Comparison of ENCODE assay signal across 13 cellular contexts in the genomic region with DNA sequence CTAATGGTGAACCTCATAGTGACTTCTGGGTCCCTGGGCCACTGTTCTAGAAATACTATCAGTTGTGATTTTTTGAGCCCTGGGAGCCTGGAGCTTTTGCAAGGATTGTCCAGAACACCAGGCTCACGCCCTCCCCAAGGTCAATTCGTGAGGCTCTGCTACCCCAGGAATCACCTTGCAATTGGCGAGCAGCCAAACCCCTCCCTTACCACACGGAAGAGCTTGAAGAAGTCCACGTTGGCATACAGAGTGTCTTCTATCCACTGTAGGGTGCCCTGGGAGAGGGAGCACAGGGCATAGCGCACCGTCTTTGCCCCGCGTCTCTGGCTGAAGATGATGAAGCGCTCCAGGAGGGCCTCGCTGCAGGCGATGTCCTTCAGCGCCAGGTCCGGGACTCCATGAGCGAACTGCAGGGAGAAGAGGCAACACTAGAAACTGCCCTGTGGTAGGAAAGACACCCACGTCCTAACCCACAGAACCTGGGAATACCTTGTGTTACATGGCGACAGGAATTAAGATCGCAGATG. TPM values are rescaled to one million over a fixed set of nuclear protein-coding genes. Genes with fewer than 3 reads are reported as not detected.
"Had no signal": no experiment of that assay in that cellular context is flagged by ENCODE, and none has a peak within 500 bp of the region (broad histone marks: within the 10 kb centered on the region; RNA-seq: fewer than 3 reads in every experiment).

No MANE protein-coding gene starts in this region.

- H3K27me3 Mint-ChIP-seq: activated CD4-positive, alpha-beta T cell treated with anti-CD3 and anti-CD28 coated beads for 36 hours; activated naive CD8-positive, alpha-beta T cell; type B pancreatic cell had no signal

- H3K36me3 ChIP-seq: breast epithelium, esophagus muscularis mucosa had no signal

- H3K9me3 Mint-ChIP-seq: activated CD4-positive, alpha-beta memory T cell treated with anti-CD3 and anti-CD28 coated beads, Interleukin-2, amount 10 ng/mL, durations not matched to agents 7 days and 5 days; natural killer cell; stimulated activated effector memory CD8-positive, alpha-beta T cell treated with anti-CD3 and anti-CD28 coated beads, Interleukin-12 subunit alpha, Interleukin-12 subunit beta, amount 100 ng/mL, for 72 hours; T-cell; type B pancreatic cell had no signal

- H3K4me1 Mint-ChIP-seq: activated CD4-positive, alpha-beta memory T cell treated with anti-CD3 and anti-CD28 coated beads, Interleukin-2, amount 10 ng/mL, durations not matched to agents 7 days and 5 days; natural killer cell; stimulated activated effector memory CD8-positive, alpha-beta T cell treated with anti-CD3 and anti-CD28 coated beads, Interleukin-12 subunit alpha, Interleukin-12 subunit beta, amount 100 ng/mL, for 72 hours; T-cell had no signal

- H3K4me3 ChIP-seq: breast epithelium, esophagus muscularis mucosa, skin epidermis had no signal

- H3K4me3 Mint-ChIP-seq: activated CD4-positive, alpha-beta memory T cell treated with anti-CD3 and anti-CD28 coated beads, Interleukin-2, amount 10 ng/mL, durations not matched to agents 7 days and 5 days; activated CD4-positive, alpha-beta T cell treated with anti-CD3 and anti-CD28 coated beads for 36 hours; activated naive CD8-positive, alpha-beta T cell; natural killer cell; stimulated activated effector memory CD8-positive, alpha-beta T cell treated with anti-CD3 and anti-CD28 coated beads, Interleukin-12 subunit alpha, Interleukin-12 subunit beta, amount 100 ng/mL, for 72 hours; T-cell; type B pancreatic cell had no signal

- H3K27ac Mint-ChIP-seq: activated CD4-positive, alpha-beta memory T cell treated with anti-CD3 and anti-CD28 coated beads, Interleukin-2, amount 10 ng/mL, durations not matched to agents 7 days and 5 days; activated CD4-positive, alpha-beta T cell treated with anti-CD3 and anti-CD28 coated beads for 36 hours; activated naive CD8-positive, alpha-beta T cell; natural killer cell; stimulated activated effector memory CD8-positive, alpha-beta T cell treated with anti-CD3 and anti-CD28 coated beads, Interleukin-12 subunit alpha, Interleukin-12 subunit beta, amount 100 ng/mL, for 72 hours; T-cell had no signal

- H3K36me3 Mint-ChIP-seq: activated naive CD8-positive, alpha-beta T cell; natural killer cell; stimulated activated effector memory CD8-positive, alpha-beta T cell treated with anti-CD3 and anti-CD28 coated beads, Interleukin-12 subunit alpha, Interleukin-12 subunit beta, amount 100 ng/mL, for 72 hours; T-cell; type B pancreatic cell had no signal

- ATAC-seq: activated CD4-positive, alpha-beta T cell treated with anti-CD3 and anti-CD28 coated beads for 36 hours; natural killer cell; stimulated activated effector memory CD8-positive, alpha-beta T cell treated with anti-CD3 and anti-CD28 coated beads, Interleukin-12 subunit alpha, Interleukin-12 subunit beta, amount 100 ng/mL, for 72 hours; T-cell had no signal

- H3K9me3 ChIP-seq: breast epithelium, esophagus muscularis mucosa had no signal

- H3K27me3 ChIP-seq: breast epithelium, esophagus muscularis mucosa had no signal

- DNase-seq: activated CD4-positive, alpha-beta memory T cell treated with anti-CD3 and anti-CD28 coated beads, Interleukin-2, amount 10 ng/mL, durations not matched to agents 7 days and 5 days; activated CD4-positive, alpha-beta T cell treated with anti-CD3 and anti-CD28 coated beads for 36 hours; activated gamma-delta T cell; activated T-cell treated with anti-CD3 and anti-CD28 coated beads, Interleukin-2, amount 50 U/mL, for 48 hours; hypothalamus; natural killer cell; T-cell had no signal

- H3K27ac ChIP-seq: breast epithelium had no signal

RNA-seq across cellular contexts. Expression of a gene that starts 22.3 kb away (rescaled TPM):
- total RNA-seq: activated CD4-positive, alpha-beta memory T cell treated with anti-CD3 and anti-CD28 coated beads, Interleukin-2, amount 10 ng/mL, durations not matched to agents 7 days and 5 days; T-cell had no signal
